9 cellular contexts compared by ENCODE assay signal in the genomic region with DNA sequence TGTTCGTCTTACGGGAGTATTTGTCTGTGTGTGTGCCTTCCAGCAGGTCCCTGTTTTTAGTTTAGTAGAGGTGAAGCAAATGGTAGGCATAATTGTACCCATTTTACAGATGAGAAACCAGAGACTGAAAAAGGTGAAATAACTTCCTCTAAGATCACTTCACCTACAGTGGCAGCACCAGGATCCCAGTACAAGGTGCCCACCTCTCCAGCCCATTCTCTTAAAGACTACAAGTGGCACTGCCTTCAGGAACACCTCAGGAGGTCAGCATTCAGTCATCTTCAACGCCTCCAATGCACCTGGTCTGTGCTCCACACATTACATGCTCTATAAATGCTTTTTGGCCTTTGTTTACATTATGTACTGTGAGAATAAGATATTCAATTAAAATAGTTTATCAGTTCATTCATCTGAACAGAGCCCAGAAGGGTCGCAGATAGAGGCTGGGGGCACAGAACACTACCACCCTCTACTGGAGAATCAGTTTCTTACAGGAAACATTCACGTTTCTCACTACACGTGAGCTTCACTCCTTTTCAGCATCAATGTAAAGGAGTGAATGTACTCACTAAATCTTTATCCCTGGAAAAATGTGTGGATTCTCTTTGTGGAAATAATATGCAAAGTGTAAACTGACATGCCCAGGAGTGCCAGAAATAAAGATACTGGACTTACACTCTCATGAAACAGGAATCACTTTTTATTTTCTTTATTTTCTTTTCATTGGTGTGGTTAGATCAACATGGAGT. TPM values are rescaled to one million over a fixed set of nuclear protein-coding genes. Genes with fewer than 3 reads are reported as not detected.
DNase-seq lines count a peak whose midpoint lies in the region; ATAC-seq and TF ChIP-seq lines count a peak whose summit lies in the region.
"Had no signal": no experiment of that assay in that cellular context is flagged by ENCODE, and none has a peak within 500 bp of the region (broad histone marks: within the 10 kb centered on the region; RNA-seq: fewer than 3 reads in every experiment).

No MANE protein-coding gene starts in this region.

- DNase-seq in ELF-1 (ENCODE audit: low read depth, low spot score) = peak; percentile 41
- DNase-seq in Karpas-422 = peak; percentile 69
- no peak for DNase-seq in breast epithelium (ENCODE audit: low spot score in 2 of 2)
- peak; percentile 42 to 73 for DNase-seq in lung microvascular endothelial cell (ENCODE audit: low read depth in 2 of 2)
- DNase-seq in NCI-H524 treated with DMSO at 0.1 percent for 48 hours (lab: John Stamatoyannopoulos, UW) = no peak
- DNase-seq in NK-92 treated with Interleukin-12 subunit alpha and Interleukin-12 subunit beta, amount 100 ng/mL, for 24 hours (lab: John Stamatoyannopoulos, UW) = no peak
- no peak for DNase-seq in GF-D8 (lab: John Stamatoyannopoulos, UW)

- H4K20me1 ChIP-seq in Karpas-422 (ENCODE audit: insufficient read depth, low read depth, low read length) = no peaks in the 10 kb centered on the region

- no peak for ATAC-seq in GM18873 (IDR thresholded peaks at IDR 0.05; ENCODE audit: low FRiP score, unreplicated experiment)

- TF ChIP-seq POLR2A in breast epithelium (IDR thresholded peaks at IDR 0.05) = no peak

- intact Hi-C loops in breast epithelium (cut with DNase I; ENCODE audit: low total_unique reads) = no loop called here

- no peak overlapping the region for H3K4me2 ChIP-seq in Karpas-422 (ENCODE audit: low read depth, low read length, poor library complexity, severe bottlenecking)

- H3K79me2 ChIP-seq in Karpas-422 (ENCODE audit: low read length) = no peaks in the 10 kb centered on the region

- no peak overlapping the region for H3K9ac ChIP-seq in Karpas-422 (ENCODE audit: low read length)

- H3K4me3 ChIP-seq in Karpas-422 (ENCODE audit: low read length) (no peak overlapping the region), breast epithelium (no peak overlapping the region)
- H3K4me3 ChIP-seq: SK-N-MC had no signal

- no peaks in the 10 kb centered on the region for H3K27me3 ChIP-seq in Karpas-422 (ENCODE audit: low read length)
- no peaks in the 10 kb centered on the region for H3K27me3 ChIP-seq in breast epithelium

- H3K4me1 ChIP-seq in Karpas-422 (ENCODE audit: low read length) (no peaks in the 10 kb centered on the region), breast epithelium (no peaks in the 10 kb centered on the region)

- no peak overlapping the region for H2AFZ ChIP-seq in Karpas-422 (ENCODE audit: low read length)

- TF ChIP-seq CTCF in breast epithelium (IDR thresholded peaks at IDR 0.05) = peak; percentile 30 to 59 (median 40)

- no peaks in the 10 kb centered on the region for H3K9me2 ChIP-seq in Karpas-422 (replicated peaks; ENCODE audit: insufficient read depth, low read length)

- H3K36me3 ChIP-seq in Karpas-422 (ENCODE audit: insufficient read depth, low read length) (no peaks in the 10 kb centered on the region), breast epithelium (no peaks in the 10 kb centered on the region)

- H3K9me3 ChIP-seq in Karpas-422 (ENCODE audit: low read length) = no peaks in the 10 kb centered on the region
- no peaks in the 10 kb centered on the region for H3K9me3 ChIP-seq in breast epithelium

- H3K27ac ChIP-seq in Karpas-422 (ENCODE audit: low read length) (no peak overlapping the region), breast epithelium (no peak overlapping the region)
- H3K27ac ChIP-seq: SK-N-MC had no signal

RNA-seq across cellular contexts. Expression of a gene that starts 45.5 kb away (rescaled TPM):
- 73.4 and 131 TPM in 2 replicates for total RNA-seq in Karpas-422 (2014; rRNA removed; shearing (Covaris generic); ENCODE audit: low replicate concordance)
- total RNA-seq in breast epithelium (100 to 1,000 TPM in 2 of 3 donors, 10 to 100 TPM in 1; 89.0 to 216 (median 131) TPM), lung microvascular endothelial cell (34.3 and 38.6 TPM in 2 replicates)

Comparison
In these comparisons a context has a peak if more than half of its experiments do, and no peak if none do; other contexts are left out.
1. DNase-seq: peak in ELF-1 (single experiment), Karpas-422 (single experiment) and lung microvascular endothelial cell (2 of 2); none in breast epithelium (0 of 2), NCI-H524 treated with DMSO at 0.1 percent for 48 hours (single experiment), NK-92 treated with Interleukin-12 subunit alpha and Interleukin-12 subunit beta, amount 100 ng/mL, for 24 hours (single experiment) and GF-D8 (single experiment).